In the genomic region with DNA sequence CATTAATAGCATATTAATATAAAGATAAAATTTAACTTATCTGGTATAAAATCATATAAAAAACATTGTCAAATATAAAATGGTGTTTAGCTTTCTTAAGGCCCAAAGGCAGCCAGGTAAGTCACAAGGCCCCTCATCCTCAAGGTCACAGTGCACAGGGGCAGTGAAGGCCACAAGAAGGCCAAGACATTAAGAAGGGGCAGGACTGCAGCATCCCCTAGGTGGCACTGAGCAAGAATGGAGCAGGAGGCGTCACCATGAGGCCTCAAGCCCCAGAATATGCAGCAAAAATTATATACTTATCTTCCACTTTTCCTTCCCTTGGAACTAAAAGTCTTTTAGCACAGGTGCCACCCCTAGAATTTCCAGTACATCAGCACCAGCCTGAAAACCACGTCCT, we compare ENCODE assay signal across 3 cellular contexts.
TF ChIP-seq lines count a peak whose summit lies in the region.

No MANE protein-coding gene starts in this region.

TF ChIP-seq in HEK293, 187 proteins besides CTCF, POLR2A, EP300 and RAD21:
- TF ChIP-seq ZNF677 (tag by site-specific recombination; IDR thresholded peaks at IDR 0.05) (no peak), ZSCAN30 (tag by site-specific recombination; IDR thresholded peaks at IDR 0.05) (0 out of 2 replicates have a peak, but pooled peaks have one; percentile 14), ZNF302 (tag by site-specific recombination; IDR thresholded peaks at IDR 0.05; ENCODE audit: low read depth) (no peak)
- TF ChIP-seq, protein P1, sequence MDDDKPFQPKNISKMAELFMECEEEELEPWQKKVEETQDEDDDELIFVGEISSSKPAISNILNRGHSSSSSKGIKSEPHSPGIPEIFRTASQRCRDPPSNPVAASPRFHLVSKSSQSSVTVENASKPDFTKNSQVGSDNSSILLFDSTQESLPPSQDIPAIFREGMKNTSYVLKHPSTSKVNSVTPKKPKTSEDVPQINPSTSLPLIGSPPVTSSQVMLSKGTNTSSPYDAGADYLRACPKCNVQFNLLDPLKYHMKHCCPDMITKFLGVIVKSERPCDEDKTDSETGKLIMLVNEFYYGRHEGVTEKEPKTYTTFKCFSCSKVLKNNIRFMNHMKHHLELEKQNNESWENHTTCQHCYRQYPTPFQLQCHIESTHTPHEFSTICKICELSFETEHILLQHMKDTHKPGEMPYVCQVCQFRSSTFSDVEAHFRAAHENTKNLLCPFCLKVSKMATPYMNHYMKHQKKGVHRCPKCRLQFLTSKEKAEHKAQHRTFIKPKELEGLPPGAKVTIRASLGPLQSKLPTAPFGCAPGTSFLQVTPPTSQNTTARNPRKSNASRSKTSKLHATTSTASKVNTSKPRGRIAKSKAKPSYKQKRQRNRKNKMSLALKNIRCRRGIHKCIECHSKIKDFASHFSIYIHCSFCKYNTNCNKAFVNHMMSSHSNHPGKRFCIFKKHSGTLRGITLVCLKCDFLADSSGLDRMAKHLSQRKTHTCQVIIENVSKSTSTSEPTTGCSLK (tag by site-specific recombination; IDR thresholded peaks at IDR 0.05) = no peak
- TF ChIP-seq, protein P2, sequence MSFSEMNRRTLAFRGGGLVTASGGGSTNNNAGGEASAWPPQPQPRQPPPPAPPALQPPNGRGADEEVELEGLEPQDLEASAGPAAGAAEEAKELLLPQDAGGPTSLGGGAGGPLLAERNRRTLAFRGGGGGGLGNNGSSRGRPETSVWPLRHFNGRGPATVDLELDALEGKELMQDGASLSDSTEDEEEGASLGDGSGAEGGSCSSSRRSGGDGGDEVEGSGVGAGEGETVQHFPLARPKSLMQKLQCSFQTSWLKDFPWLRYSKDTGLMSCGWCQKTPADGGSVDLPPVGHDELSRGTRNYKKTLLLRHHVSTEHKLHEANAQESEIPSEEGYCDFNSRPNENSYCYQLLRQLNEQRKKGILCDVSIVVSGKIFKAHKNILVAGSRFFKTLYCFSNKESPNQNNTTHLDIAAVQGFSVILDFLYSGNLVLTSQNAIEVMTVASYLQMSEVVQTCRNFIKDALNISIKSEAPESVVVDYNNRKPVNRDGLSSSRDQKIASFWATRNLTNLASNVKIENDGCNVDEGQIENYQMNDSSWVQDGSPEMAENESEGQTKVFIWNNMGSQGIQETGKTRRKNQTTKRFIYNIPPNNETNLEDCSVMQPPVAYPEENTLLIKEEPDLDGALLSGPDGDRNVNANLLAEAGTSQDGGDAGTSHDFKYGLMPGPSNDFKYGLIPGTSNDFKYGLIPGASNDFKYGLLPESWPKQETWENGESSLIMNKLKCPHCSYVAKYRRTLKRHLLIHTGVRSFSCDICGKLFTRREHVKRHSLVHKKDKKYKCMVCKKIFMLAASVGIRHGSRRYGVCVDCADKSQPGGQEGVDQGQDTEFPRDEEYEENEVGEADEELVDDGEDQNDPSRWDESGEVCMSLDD (tag by site-specific recombination; IDR thresholded peaks at IDR 0.05) = no peak

TF ChIP-seq in K562, 482 proteins besides CTCF, POLR2A, EP300 and RAD21:
- TF ChIP-seq U2AF2 (optimal IDR thresholded peaks at IDR 0.05; ENCODE audit: low read depth, low read length) (no peak), E2F6 (IDR thresholded peaks at IDR 0.05; ENCODE audit: borderline replicate concordance in 1 of 2, extremely low read depth in 1 of 2, insufficient read depth in 1 of 2, insufficient read length in 1 of 2, low read depth in 1 of 2, low read length in 1 of 2, poor library complexity in 1 of 2, severe bottlenecking in 1 of 2) (peak in 1 of 2 experiments; percentile 22), SNAPC5 (CRISPR knock-in tag; IDR thresholded peaks at IDR 0.05) (no peak), DMBX1 (CRISPR knock-in tag; IDR thresholded peaks at IDR 0.05; ENCODE audit: borderline replicate concordance) (no peak)
- TF ChIP-seq, protein P3, sequence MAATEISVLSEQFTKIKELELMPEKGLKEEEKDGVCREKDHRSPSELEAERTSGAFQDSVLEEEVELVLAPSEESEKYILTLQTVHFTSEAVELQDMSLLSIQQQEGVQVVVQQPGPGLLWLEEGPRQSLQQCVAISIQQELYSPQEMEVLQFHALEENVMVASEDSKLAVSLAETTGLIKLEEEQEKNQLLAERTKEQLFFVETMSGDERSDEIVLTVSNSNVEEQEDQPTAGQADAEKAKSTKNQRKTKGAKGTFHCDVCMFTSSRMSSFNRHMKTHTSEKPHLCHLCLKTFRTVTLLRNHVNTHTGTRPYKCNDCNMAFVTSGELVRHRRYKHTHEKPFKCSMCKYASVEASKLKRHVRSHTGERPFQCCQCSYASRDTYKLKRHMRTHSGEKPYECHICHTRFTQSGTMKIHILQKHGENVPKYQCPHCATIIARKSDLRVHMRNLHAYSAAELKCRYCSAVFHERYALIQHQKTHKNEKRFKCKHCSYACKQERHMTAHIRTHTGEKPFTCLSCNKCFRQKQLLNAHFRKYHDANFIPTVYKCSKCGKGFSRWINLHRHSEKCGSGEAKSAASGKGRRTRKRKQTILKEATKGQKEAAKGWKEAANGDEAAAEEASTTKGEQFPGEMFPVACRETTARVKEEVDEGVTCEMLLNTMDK (IDR thresholded peaks at IDR 0.05; ENCODE audit: borderline replicate concordance, insufficient read depth, low read depth, low read length, poor library complexity, severe bottlenecking) = peak; percentile 47
- TF ChIP-seq, protein P4, sequence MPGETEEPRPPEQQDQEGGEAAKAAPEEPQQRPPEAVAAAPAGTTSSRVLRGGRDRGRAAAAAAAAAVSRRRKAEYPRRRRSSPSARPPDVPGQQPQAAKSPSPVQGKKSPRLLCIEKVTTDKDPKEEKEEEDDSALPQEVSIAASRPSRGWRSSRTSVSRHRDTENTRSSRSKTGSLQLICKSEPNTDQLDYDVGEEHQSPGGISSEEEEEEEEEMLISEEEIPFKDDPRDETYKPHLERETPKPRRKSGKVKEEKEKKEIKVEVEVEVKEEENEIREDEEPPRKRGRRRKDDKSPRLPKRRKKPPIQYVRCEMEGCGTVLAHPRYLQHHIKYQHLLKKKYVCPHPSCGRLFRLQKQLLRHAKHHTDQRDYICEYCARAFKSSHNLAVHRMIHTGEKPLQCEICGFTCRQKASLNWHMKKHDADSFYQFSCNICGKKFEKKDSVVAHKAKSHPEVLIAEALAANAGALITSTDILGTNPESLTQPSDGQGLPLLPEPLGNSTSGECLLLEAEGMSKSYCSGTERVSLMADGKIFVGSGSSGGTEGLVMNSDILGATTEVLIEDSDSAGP (CRISPR knock-in tag; IDR thresholded peaks at IDR 0.05) = no peak

TF ChIP-seq in SK-N-SH treated with all-trans-retinoic acid at 6 μM for 48 hours, 23 proteins besides CTCF, POLR2A, EP300 and RAD21:
- TF ChIP-seq TSHZ2 (CRISPR knock-in tag; IDR thresholded peaks at IDR 0.05) (no peak), TOX (CRISPR knock-in tag; IDR thresholded peaks at IDR 0.05; ENCODE audit: borderline replicate concordance) (no peak), POU6F1 (CRISPR knock-in tag; IDR thresholded peaks at IDR 0.05; ENCODE audit: borderline replicate concordance, low read depth) (no peak), TCF4 (CRISPR knock-in tag; IDR thresholded peaks at IDR 0.05; ENCODE audit: borderline replicate concordance) (no peak), CREB5 (CRISPR knock-in tag; IDR thresholded peaks at IDR 0.05; ENCODE audit: low read depth) (no peak), CSRNP3 (CRISPR knock-in tag; IDR thresholded peaks at IDR 0.05) (no peak)
TF ChIP-seq in SK-N-SH treated with all-trans-retinoic acid at 6 μM for 48 hours: peak in this region for 0.
